Comparison of ENCODE assay signal across 11 cellular contexts in the genomic region with DNA sequence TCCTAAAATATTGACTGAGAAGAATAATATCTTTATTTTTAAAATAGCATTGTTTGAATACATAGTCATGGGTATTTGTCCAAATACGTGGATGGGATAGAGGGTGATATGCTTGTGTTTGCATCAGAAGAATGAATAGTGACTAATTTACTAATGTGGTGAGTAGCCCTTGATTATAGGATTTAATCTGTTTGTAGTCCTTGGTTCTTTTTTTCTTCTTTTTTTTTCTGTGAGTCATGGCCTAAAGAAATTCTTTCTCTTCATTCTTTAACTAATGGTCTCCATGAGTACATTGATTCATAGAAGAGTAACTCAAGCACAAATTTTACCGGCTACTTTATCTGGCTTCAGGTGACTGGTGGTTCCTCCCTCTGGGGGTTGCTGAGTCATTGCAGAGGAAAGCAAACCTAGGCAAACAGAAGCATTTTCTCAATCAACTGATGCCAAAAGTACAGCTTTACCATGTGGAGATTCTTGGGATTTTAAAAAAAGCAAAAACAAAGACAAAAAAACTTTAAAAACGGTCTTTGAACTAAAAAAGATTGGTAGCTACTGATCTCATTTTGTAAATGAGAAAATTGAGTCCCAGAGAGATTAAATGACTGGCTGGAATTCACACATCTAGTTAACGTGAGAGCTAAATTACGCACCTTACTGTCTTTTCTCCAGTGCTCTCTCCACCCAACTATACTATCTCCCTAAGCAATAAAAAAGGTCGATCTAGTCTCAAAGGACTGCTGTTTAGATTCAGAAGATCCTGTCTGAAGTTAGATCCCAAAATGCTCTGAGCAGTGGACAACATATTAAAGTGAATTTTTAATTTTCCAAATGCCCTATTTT. TPM values are rescaled to one million over a fixed set of nuclear protein-coding genes. Genes with fewer than 3 reads are reported as not detected.
DNase-seq lines count a peak whose midpoint lies in the region; TF ChIP-seq lines count a peak whose summit lies in the region.
"Had no signal": no experiment of that assay in that cellular context is flagged by ENCODE, and none has a peak within 500 bp of the region (broad histone marks: within the 10 kb centered on the region; RNA-seq: fewer than 3 reads in every experiment).

No MANE protein-coding gene starts in this region.

- H3K9me3 ChIP-seq in GM23248 (ENCODE audit: low read depth) = no peaks in the 10 kb centered on the region

- 0 out of 2 replicates have a peak, but pooled peaks cover 9% of the 10 kb centered on the region for H3K79me2 ChIP-seq in GM23248 (ENCODE audit: insufficient read depth)

- no peak overlapping the region for H3K4me3 Mint-ChIP-seq in osteocyte (ENCODE audit: unreplicated experiment)
- H3K4me3 Mint-ChIP-seq: memory B cell had no signal

- 0 out of 2 replicates have a peak, but pooled peaks cover 3% of the 10 kb centered on the region for H3K9me2 ChIP-seq in GM23248 (ENCODE audit: insufficient read depth)

- in situ Hi-C loops in GM23248 (cut with MboI) = no loop called here

- 56 to 59% methylated on average over 6 of the region's 6 CpGs for WGBS in GM23248 (ENCODE audit: low coverage in 1 of 2, low lambda C conversion rate in 2 of 2, missing lambda C conversion rate in 2 of 2), 2 experiments

- H3K36me3 ChIP-seq in GM23248 (ENCODE audit: low read depth) = no peaks in the 10 kb centered on the region
- H3K36me3 ChIP-seq: cardiac muscle cell had no signal

- peak overlapping the region; percentile 63 for H3K4me2 ChIP-seq in GM23248 (ENCODE audit: unreplicated experiment)

- DNase-seq in GM23248 = peak; percentile 90
- peak; percentile 81 for DNase-seq in NCI-H69 (lab: John Stamatoyannopoulos, UW)
- DNase-seq in epithelial cell of prostate (ENCODE audit: low read depth, low spot score) = peak; percentile 66
- no peak for DNase-seq in osteocyte (ENCODE audit: extremely low spot score, unreplicated experiment)
- no peak for DNase-seq in NK-92 treated with Interleukin-12 subunit alpha and Interleukin-12 subunit beta, amount 100 ng/mL, for 24 hours (lab: John Stamatoyannopoulos, UW)
- no peak for DNase-seq in SK-N-DZ (ENCODE audit: low spot score)
- no peak for DNase-seq in stimulated activated CD4-positive, alpha-beta T cell treated with anti-CD3 and anti-CD28 coated beads, Interleukin-12 subunit alpha, Interleukin-12 subunit beta, amount 100 ng/mL, for 4 hours
- DNase-seq: NCI-H345; stimulated activated CD4-positive, alpha-beta T cell treated with anti-CD3 and anti-CD28 coated beads, Interleukin-4, amount 100 ng/mL, for 4 hours had no signal

- peaks cover 57% of the 10 kb centered on the region for H3F3A ChIP-seq in GM23248 (ENCODE audit: insufficient read depth)

- peak overlapping the region; percentile 47 for H3K9ac ChIP-seq in GM23248

- peaks cover 3% of the 10 kb centered on the region for H3K9me3 Mint-ChIP-seq in osteocyte (ENCODE audit: unreplicated experiment)
- H3K9me3 Mint-ChIP-seq: memory B cell had no signal

- H3K4me1 Mint-ChIP-seq in osteocyte (ENCODE audit: unreplicated experiment) = peaks cover 16% of the 10 kb centered on the region
- H3K4me1 Mint-ChIP-seq: memory B cell had no signal

- peaks cover 53% of the 10 kb centered on the region for H3K4me1 ChIP-seq in GM23248 (ENCODE audit: insufficient read depth)

- no peaks in the 10 kb centered on the region for H3K27me3 ChIP-seq in GM23248 (replicated peaks; ENCODE audit: insufficient read depth)
- H3K27me3 ChIP-seq: cardiac muscle cell had no signal

- no peak for TF ChIP-seq CTCF in osteocyte (IDR thresholded peaks at IDR 0.05)

- peak overlapping the region; percentile 34 for H2AFZ ChIP-seq in GM23248

- H3K27ac Mint-ChIP-seq in osteocyte (ENCODE audit: unreplicated experiment) = peak overlapping the region; percentile 89
- H3K27ac Mint-ChIP-seq: memory B cell had no signal

- H3K4me3 ChIP-seq in GM23248 = peak overlapping the region; percentile 23; the same call in 1 of the 2 replicates
- H3K4me3 ChIP-seq: cardiac muscle cell had no signal

- H3K27me3 Mint-ChIP-seq in osteocyte (ENCODE audit: unreplicated experiment) = no peaks in the 10 kb centered on the region

- H3K27ac ChIP-seq in GM23248 (peak overlapping the region; percentile 80), epithelial cell of prostate (peak overlapping the region; percentile 72)
- H3K27ac ChIP-seq: cardiac muscle cell had no signal

- peaks cover 14% of the 10 kb centered on the region for H3K36me3 Mint-ChIP-seq in osteocyte (ENCODE audit: unreplicated experiment)
- H3K36me3 Mint-ChIP-seq: memory B cell had no signal

- H4K20me1 ChIP-seq in GM23248 (ENCODE audit: insufficient read depth) = no peaks in the 10 kb centered on the region

RNA-seq across cellular contexts. Expression of gene AK5, which starts 40.5 kb away (rescaled TPM):
- 65.3 and 81.3 TPM in 2 replicates for total RNA-seq in GM23248 (2014; rRNA removed; shearing (Covaris generic))
- 78.8 and 83.9 TPM in 2 replicates for polyA plus RNA-seq in GM23248 (2016; fragmentation: Nextera tagmentation; extraction: Ambion mirVana)
- 31.5 and 38.1 TPM in 2 replicates for total RNA-seq in osteocyte
- polyA plus RNA-seq in SK-N-DZ (2014; cell fraction: cytosol; rRNA removed) = 17.6 and 18.4 TPM in 2 replicates
- polyA plus RNA-seq in SK-N-DZ (2014; cell fraction: nucleus; rRNA removed) = 11.7 and 13.7 TPM in 2 replicates

Comparison
In these comparisons a context has a peak if more than half of its experiments do, and no peak if none do; other contexts are left out.
1. DNase-seq: peak in GM23248 (single experiment), NCI-H69 (single experiment) and epithelial cell of prostate (single experiment); none in osteocyte (single experiment), NK-92 treated with Interleukin-12 subunit alpha and Interleukin-12 subunit beta, amount 100 ng/mL, for 24 hours (single experiment), SK-N-DZ (single experiment) and stimulated activated CD4-positive, alpha-beta T cell treated with anti-CD3 and anti-CD28 coated beads, Interleukin-12 subunit alpha, Interleukin-12 subunit beta, amount 100 ng/mL, for 4 hours (single experiment).